ENCODE assay signal across 1 cellular context in genomic region chr4:22721189-22721588, GRCh38.
TF ChIP-seq lines count a peak whose summit lies in the region.

No MANE protein-coding gene starts in this region.

TF ChIP-seq in GM12878, 131 proteins besides CTCF, POLR2A, EP300 and RAD21 (continued from another document):
- TF ChIP-seq RELB (IDR thresholded peaks at IDR 0.05; ENCODE audit: low read depth) (no peak), BCL3 (IDR thresholded peaks at IDR 0.05; ENCODE audit: borderline replicate concordance, insufficient read depth, low read depth, low read length, poor library complexity, severe bottlenecking) (no peak), RAD51 (IDR thresholded peaks at IDR 0.05) (no peak), NRF1 (conservative IDR thresholded peaks at IDR 0.05; ENCODE audit: low read depth, low read length) (no peak)
